ENCODE assay signal across 2 cellular contexts in the genomic region with DNA sequence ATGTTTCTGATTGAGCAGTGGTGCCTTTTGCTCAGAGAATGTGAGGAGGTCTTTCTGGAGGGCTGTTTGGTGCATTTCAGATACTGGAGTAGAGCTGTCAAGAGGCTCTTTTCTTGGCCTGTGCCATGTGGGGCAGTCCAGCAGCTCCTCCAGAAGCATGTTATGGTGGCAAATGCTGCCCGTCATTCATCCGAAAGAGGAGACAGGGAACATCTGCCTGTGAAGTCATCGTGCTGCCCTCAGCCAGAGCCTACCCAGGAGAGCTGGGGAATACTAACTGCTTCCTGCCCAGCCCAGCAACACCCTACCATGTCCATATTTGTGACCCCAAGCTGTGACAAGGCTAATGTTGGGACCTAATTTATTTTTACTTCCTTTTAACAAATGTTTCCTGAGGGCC.
TF ChIP-seq lines count a peak whose summit lies in the region.

No MANE protein-coding gene starts in this region.

TF ChIP-seq in A549, 52 proteins besides CTCF, POLR2A, EP300 and RAD21 (continued from another document):
- TF ChIP-seq REST (IDR thresholded peaks at IDR 0.05) (no peak), RNF2 (IDR thresholded peaks at IDR 0.05; ENCODE audit: borderline replicate concordance, low read depth) (no peak), POLR2AphosphoS2 (conservative IDR thresholded peaks at IDR 0.05; ENCODE audit: low read length) (no peak), NR3C1 (IDR thresholded peaks at IDR 0.05) (no peak), TFCP2L1 (CRISPR knock-in tag; IDR thresholded peaks at IDR 0.05) (no peak), NFE2L2 (conservative IDR thresholded peaks at IDR 0.05; ENCODE audit: low read length) (no peak), GATA3 (IDR thresholded peaks at IDR 0.05; ENCODE audit: borderline replicate concordance) (no peak), HEYL (CRISPR knock-in tag; IDR thresholded peaks at IDR 0.05) (no peak), HOXA7 (CRISPR knock-in tag; IDR thresholded peaks at IDR 0.05) (no peak), RCOR1 (IDR thresholded peaks at IDR 0.05; ENCODE audit: low read depth, low read length) (no peak), ATOH8 (CRISPR knock-in tag; IDR thresholded peaks at IDR 0.05; ENCODE audit: low read depth) (no peak), RFX5 (IDR thresholded peaks at IDR 0.05) (no peak), HOXB5 (CRISPR knock-in tag; IDR thresholded peaks at IDR 0.05) (no peak)

TF ChIP-seq in GM12878, 131 proteins besides CTCF, POLR2A, EP300 and RAD21 (continued from another document):
- no peak for TF ChIP-seq PBX3 (IDR thresholded peaks at IDR 0.05; ENCODE audit: insufficient replicate concordance, low read depth, low read length)
- TF ChIP-seq TCF7 (IDR thresholded peaks at IDR 0.05; ENCODE audit: borderline replicate concordance), result no peak
- TF ChIP-seq NRF1 (conservative IDR thresholded peaks at IDR 0.05; ENCODE audit: low read depth, low read length), result no peak
- no peak for TF ChIP-seq POU2F2 (IDR thresholded peaks at IDR 0.05; ENCODE audit: borderline replicate concordance, low read depth, low read length)
- no peak for TF ChIP-seq ZNF384 (IDR thresholded peaks at IDR 0.05; ENCODE audit: borderline replicate concordance, low read depth, low read length)
- no peak for TF ChIP-seq DPF2 (IDR thresholded peaks at IDR 0.05)
- TF ChIP-seq KAT2A (conservative IDR thresholded peaks at IDR 0.05; ENCODE audit: control insufficient read depth, low read depth, low read length), result no peak
TF ChIP-seq in GM12878: peak in this region for 0.
